Comparison of ENCODE assay signal across 8 cellular contexts in the genomic region with DNA sequence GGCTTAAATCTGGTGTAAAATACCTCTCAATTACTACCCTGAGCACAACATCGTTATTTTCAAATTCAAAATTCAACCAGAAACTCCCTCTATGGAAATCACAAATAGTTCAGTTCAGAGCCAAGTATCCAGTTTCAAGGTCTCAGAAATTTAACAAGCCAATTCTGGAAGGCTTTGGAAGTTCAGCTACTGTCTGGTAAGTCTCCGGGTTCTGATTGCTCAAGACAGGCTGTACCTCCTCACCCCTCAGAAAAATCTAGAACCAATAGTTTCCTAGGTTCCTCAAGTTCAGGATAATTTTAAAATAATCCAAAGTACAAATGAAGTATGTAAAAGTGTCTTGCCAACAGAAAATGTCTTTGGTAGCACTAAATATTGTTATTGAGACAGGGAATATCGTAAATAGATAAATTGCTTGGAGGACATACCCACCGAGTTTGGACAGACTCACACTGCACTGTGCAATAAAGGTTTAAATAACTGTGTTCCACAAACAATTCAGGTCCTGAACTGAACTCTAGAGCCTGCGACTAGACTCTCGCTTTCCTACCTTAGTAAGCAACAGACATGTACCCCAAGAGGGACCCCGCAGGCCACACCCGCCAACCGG. TPM values are rescaled to one million over a fixed set of nuclear protein-coding genes. Genes with fewer than 3 reads are reported as not detected.
DNase-seq lines count a peak whose midpoint lies in the region; ATAC-seq, FAIRE-seq and TF ChIP-seq lines count a peak whose summit lies in the region.

No MANE protein-coding gene starts in this region.

- H3K27ac Mint-ChIP-seq in progenitor cell of endocrine pancreas: peak overlapping the region; percentile 98

- H3K27me3 ChIP-seq in RWPE2 (ENCODE audit: insufficient read depth, poor library complexity, severe bottlenecking) (no peaks in the 10 kb centered on the region), fibroblast of lung (ENCODE audit: control insufficient read depth, insufficient read depth, low read length) (peaks cover 5% of the 10 kb centered on the region)

- H3K9me3 ChIP-seq in RWPE2 (ENCODE audit: severe bottlenecking) (no peaks in the 10 kb centered on the region), fibroblast of lung (ENCODE audit: control insufficient read depth, insufficient read depth, low read depth, low read length) (no peaks in the 10 kb centered on the region)

- H3K79me2 ChIP-seq in fibroblast of lung (ENCODE audit: control insufficient read depth, insufficient read depth, low read length): peaks cover 50% of the 10 kb centered on the region

- H3K4me1 ChIP-seq in RWPE2 (ENCODE audit: insufficient read depth, poor library complexity, severe bottlenecking): peaks cover 10% of the 10 kb centered on the region
- peaks cover 3% of the 10 kb centered on the region for H3K4me1 ChIP-seq in fibroblast of lung (ENCODE audit: control insufficient read depth, extremely low read depth, insufficient read depth, low read length)

- no peaks in the 10 kb centered on the region for H3K27me3 Mint-ChIP-seq in progenitor cell of endocrine pancreas

- FAIRE-seq in GM19239 (lab: Jason Lieb, UNC): peak; percentile 31

- H3K4me2 ChIP-seq in fibroblast of lung (ENCODE audit: extremely low read depth, insufficient read depth, low read length): peak overlapping the region; percentile 90

- peaks cover 2% of the 10 kb centered on the region for H4K20me1 ChIP-seq in fibroblast of lung (ENCODE audit: control insufficient read depth, extremely low read depth, insufficient read depth, low read length)

- H3K36me3 Mint-ChIP-seq in progenitor cell of endocrine pancreas (ENCODE audit: insufficient read depth): peaks cover 2% of the 10 kb centered on the region

- H3K4me3 ChIP-seq in RWPE2 (ENCODE audit: severe bottlenecking) (peak overlapping the region; percentile 61), fibroblast of lung (replicated peaks in 1 of 4; ENCODE audit: control extremely low read depth in 1 of 4, insufficient read depth in 1 of 4, low read depth in 3 of 4, low read length in 4 of 4) (peak overlapping the region; percentile 72 to 92 (median 78))

- TF ChIP-seq CTCF in RWPE2 (IDR thresholded peaks at IDR 0.05; ENCODE audit: poor library complexity, severe bottlenecking): no peak
- TF ChIP-seq CTCF in fibroblast of lung (conservative IDR thresholded peaks at IDR 0.05 in 1 of 2, IDR thresholded peaks at IDR 0.05 in 1 of 2; ENCODE audit: low read depth in 1 of 2, low read length in 2 of 2): no peak
- no peak for TF ChIP-seq CTCF in progenitor cell of endocrine pancreas (IDR thresholded peaks at IDR 0.05; ENCODE audit: unreplicated experiment)
- no peak for TF ChIP-seq CTCF in GM10248 (IDR thresholded peaks at IDR 0.05; ENCODE audit: control extremely low read depth, extremely low read depth, low read depth, missing control alignments)

- DNase-seq in GM19239 (ENCODE audit: insufficient read length, low spot score): no peak
- DNase-seq in RWPE2 (ENCODE audit: low spot score): no peak
- peak; percentile 5 to 22 for DNase-seq in fibroblast of lung (ENCODE audit: low read depth in 2 of 2)
- no peak for DNase-seq in progenitor cell of endocrine pancreas (ENCODE audit: low spot score, unreplicated experiment)
- no peak for DNase-seq in globus pallidus (ENCODE audit: low spot score)
- DNase-seq in GM10248 (ENCODE audit: extremely low spot score): no peak
- no peak for DNase-seq in NCI-H446 (lab: John Stamatoyannopoulos, UW)

- H3K27ac ChIP-seq in RWPE2 (ENCODE audit: poor library complexity, severe bottlenecking) (peak overlapping the region; percentile 91), fibroblast of lung (ENCODE audit: insufficient read depth, low read length) (peak overlapping the region; percentile 79)

- H3K4me1 Mint-ChIP-seq in progenitor cell of endocrine pancreas (ENCODE audit: low read depth): peaks cover 24% of the 10 kb centered on the region

- peak overlapping the region; percentile 97 for H3K4me3 Mint-ChIP-seq in progenitor cell of endocrine pancreas (ENCODE audit: low read depth)

- ATAC-seq in RWPE2 (ENCODE audit: low read depth) (peak; percentile 24), HG02885 (IDR thresholded peaks at IDR 0.05; ENCODE audit: poor library complexity, unreplicated experiment) (no peak)

- peak overlapping the region; percentile 74 for H3K9ac ChIP-seq in fibroblast of lung (ENCODE audit: insufficient read depth, low read length)

- no peaks in the 10 kb centered on the region for H3K36me3 ChIP-seq in RWPE2 (ENCODE audit: low read depth)
- no peaks in the 10 kb centered on the region for H3K36me3 ChIP-seq in fibroblast of lung (ENCODE audit: control insufficient read depth, insufficient read depth, low read length)

- H3K9me3 Mint-ChIP-seq in progenitor cell of endocrine pancreas (ENCODE audit: low read depth): peaks cover 6% of the 10 kb centered on the region

- peak overlapping the region; percentile 79 for H2AFZ ChIP-seq in fibroblast of lung (ENCODE audit: low read length)

- CTCF ChIA-PET in GM10248 (lab: Yijun Ruan, JAX): interaction anchor here (1.4 kb wide), 1 partner anchor 10 kb away, joined by 11 read pairs; no protein-coding TSS in a partner anchor

- POLR2A ChIA-PET in GM10248 (lab: Yijun Ruan, JAX): no interaction called here

RNA-seq across cellular contexts. Expression of a gene that starts 0.7 kb away (rescaled TPM):
- total RNA-seq in fibroblast of lung: 63.4 and 64.7 TPM in 2 replicates
- 33.3 and 38.6 TPM in 2 replicates for polyA plus RNA-seq in fibroblast of lung
- 22.9 and 23.3 TPM in 2 replicates for polyA plus RNA-seq in fibroblast of lung (2012)
- polyA minus RNA-seq in fibroblast of lung (ENCODE audit: low replicate concordance): 2.3 and 8.2 TPM in 2 replicates
- 39.6 and 40.8 TPM in 2 replicates for total RNA-seq in progenitor cell of endocrine pancreas

RNA-seq across cellular contexts. Expression of a gene that starts 35.7 kb away (rescaled TPM):
- total RNA-seq in fibroblast of lung (2.1 and 10.1 TPM in 2 replicates), progenitor cell of endocrine pancreas (3.0 and 3.4 TPM in 2 replicates)
- 4.3 and 6.3 TPM in 2 replicates for polyA plus RNA-seq in fibroblast of lung
- 4.4 and 5.4 TPM in 2 replicates for polyA plus RNA-seq in fibroblast of lung (2012)
- 2.7 and 3.4 TPM in 2 replicates for polyA minus RNA-seq in fibroblast of lung (ENCODE audit: low replicate concordance)

Comparison
In these comparisons a context has a peak if more than half of its experiments do, and no peak if none do; other contexts are left out.
1. DNase-seq: peak in fibroblast of lung (2 of 2); none in GM19239 (single experiment), RWPE2 (single experiment), progenitor cell of endocrine pancreas (single experiment), globus pallidus (single experiment), GM10248 (single experiment) and NCI-H446 (0 of 2).